ENCODE assay signal across 10 cellular contexts in genomic region chr2:237235383-237236095, GRCh38.
DNase-seq lines count a peak whose midpoint lies in the region; ATAC-seq, FAIRE-seq and TF ChIP-seq lines count a peak whose summit lies in the region.
"Had no signal": no experiment of that assay in that cellular context is flagged by ENCODE, and none has a peak within 500 bp of the region (broad histone marks: within the 10 kb centered on the region; RNA-seq: fewer than 3 reads in every experiment).

No MANE protein-coding gene starts in this region.

- TF ChIP-seq CTCF in breast epithelium (IDR thresholded peaks at IDR 0.05), result no peak

- peak; percentile 99 for ATAC-seq in left lobe of liver
- no peak for ATAC-seq in HG03342 (IDR thresholded peaks at IDR 0.05; ENCODE audit: unreplicated experiment)
- ATAC-seq in GM21381 (IDR thresholded peaks at IDR 0.05; ENCODE audit: unreplicated experiment), result no peak

- no peak for TF ChIP-seq POLR2A in breast epithelium (IDR thresholded peaks at IDR 0.05)

- no peaks in the 10 kb centered on the region for H3K4me1 ChIP-seq in breast epithelium

- H3K27ac ChIP-seq in breast epithelium, result peak overlapping the region; percentile 36 to 70

- no peaks in the 10 kb centered on the region for H3K27me3 ChIP-seq in breast epithelium

- H3K9me3 ChIP-seq in breast epithelium, result peaks cover 0 to 4% of the 10 kb centered on the region in 2 donors

- peak; percentile 46 for FAIRE-seq in HTR-8/SVneo (lab: Jason Lieb, UNC)

- H3K4me3 ChIP-seq in breast epithelium, result no peak overlapping the region

- intact Hi-C loops in breast epithelium (cut with DNase I; ENCODE audit: low total_unique reads), result no loop called here

- DNase-seq in HTR-8/SVneo (ENCODE audit: insufficient read length, low spot score) (no peak), breast epithelium (ENCODE audit: low spot score in 2 of 2) (peak; percentile 54 to 60), left lobe of liver (ENCODE audit: low spot score) (peak; percentile 86), stromal cell of bone marrow (ENCODE audit: low read depth) (peak; percentile 84), occipital lobe (lab: John Stamatoyannopoulos, UW) (no peak)
- DNase-seq in stimulated activated naive CD4-positive, alpha-beta T cell treated with Interleukin-2 at 50 U/mL for 16 hours (lab: John Stamatoyannopoulos, UW), result no peak
- DNase-seq: activated CD8-positive, alpha-beta memory T cell treated with anti-CD3 and anti-CD28 coated beads, Interleukin-2, amount 50 U/mL, for 48 hours; NCI-H1436 treated with DMSO at 0.1 percent for 48 hours had no signal

- H3K36me3 ChIP-seq in breast epithelium, result no peaks in the 10 kb centered on the region

Comparison
In these comparisons a context has a peak if more than half of its experiments do, and no peak if none do; other contexts are left out.
1. DNase-seq: peak in breast epithelium (2 of 2), left lobe of liver (single experiment) and stromal cell of bone marrow (single experiment); none in HTR-8/SVneo (single experiment), occipital lobe (single experiment) and stimulated activated naive CD4-positive, alpha-beta T cell treated with Interleukin-2 at 50 U/mL for 16 hours (single experiment).